11 cellular contexts compared by ENCODE assay signal in the genomic region with DNA sequence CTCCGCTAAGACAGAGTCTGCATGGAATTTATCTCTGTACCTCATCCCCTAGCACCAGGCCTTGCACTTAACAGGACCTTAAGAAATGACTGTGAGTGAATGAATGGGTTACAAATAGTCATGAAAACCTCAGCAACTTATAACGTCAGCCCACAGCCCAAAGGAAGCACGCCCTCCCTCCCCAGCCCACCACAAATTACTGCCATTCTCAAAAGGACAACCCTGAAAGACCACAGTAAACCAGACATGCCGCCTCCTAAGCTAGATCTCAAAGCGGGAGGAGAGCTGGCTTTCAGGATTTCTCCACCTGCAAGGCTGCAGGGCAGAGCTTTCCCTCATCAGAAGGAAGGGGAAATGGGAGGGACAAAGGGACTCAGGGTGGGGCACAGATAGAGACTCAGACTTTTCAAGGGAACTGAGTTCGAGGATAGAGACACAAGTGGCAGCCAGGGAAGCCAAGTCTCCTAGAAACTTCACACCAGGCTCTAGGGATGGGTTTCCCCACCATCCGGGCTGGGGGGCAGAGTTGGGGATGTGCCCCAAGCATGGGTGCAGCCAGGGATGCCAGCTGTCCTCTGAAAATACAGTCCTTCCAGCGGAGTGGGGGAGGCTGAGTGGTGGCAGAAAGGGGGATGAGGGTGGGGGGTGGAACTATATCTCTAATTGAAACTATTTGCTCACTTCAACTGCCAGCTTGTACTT. TPM values are rescaled to one million over a fixed set of nuclear protein-coding genes. Genes with fewer than 3 reads are reported as not detected.
DNase-seq lines count a peak whose midpoint lies in the region; ATAC-seq, FAIRE-seq and TF ChIP-seq lines count a peak whose summit lies in the region.
"Had no signal": no experiment of that assay in that cellular context is flagged by ENCODE, and none has a peak within 500 bp of the region (broad histone marks: within the 10 kb centered on the region; RNA-seq: fewer than 3 reads in every experiment).

No MANE protein-coding gene starts in this region.

- H3K4me1 Mint-ChIP-seq in glutamatergic neuron (ENCODE audit: low read depth, unreplicated experiment) (peaks cover 9% of the 10 kb centered on the region), neural progenitor cell (peaks cover 34% of the 10 kb centered on the region)

- in situ Hi-C loops in KBM-7 (cut with MboI; ENCODE audit: low pct_unique_long_range_greater_than_20kb, low sequenced_read_pairs) = no loop called here
- in situ Hi-C loops in GM12878 (cut with MboI) = no loop called here

- TF ChIP-seq EP300 in GM12878 (IDR thresholded peaks at IDR 0.05; ENCODE audit: borderline replicate concordance in 1 of 2, control insufficient read depth in 1 of 2, low read depth in 2 of 2, low read length in 2 of 2) = no peak

- H3K9me3 Mint-ChIP-seq in glutamatergic neuron (ENCODE audit: unreplicated experiment) (peaks cover 4% of the 10 kb centered on the region), neural progenitor cell (no peaks in the 10 kb centered on the region)

- H3K4me1 ChIP-seq in GM12878 (ENCODE audit: control insufficient read depth, insufficient read depth, low read length) (peaks cover 33% of the 10 kb centered on the region), neural progenitor cell (peaks cover 18% of the 10 kb centered on the region)

- H3K4me3 Mint-ChIP-seq in glutamatergic neuron (ENCODE audit: unreplicated experiment) (no peak overlapping the region), neural progenitor cell (no peak overlapping the region)

- H3K27ac Mint-ChIP-seq in glutamatergic neuron (ENCODE audit: unreplicated experiment) (no peak overlapping the region), neural progenitor cell (no peak overlapping the region)

- RAD21 ChIA-PET in GM12878 (lab: Charles Lee; ENCODE audit: unreplicated experiment) = no interaction called here

- no peaks in the 10 kb centered on the region for H4K20me1 ChIP-seq in GM12878 (ENCODE audit: control insufficient read depth, insufficient read depth)
- no peaks in the 10 kb centered on the region for H4K20me1 ChIP-seq in neural progenitor cell (ENCODE audit: low read depth)

- no peak for TF ChIP-seq RAD21 in GM12878 (IDR thresholded peaks at IDR 0.05; ENCODE audit: insufficient read depth, low read depth, low read length)

- CTCF ChIA-PET in GM12878 (lab: Yijun Ruan, JAX) = interaction anchor here (1.0 kb wide), 1 partner anchor 112 kb away, joined by 5 read pairs; no protein-coding TSS in a partner anchor

- POLR2A ChIA-PET in GM12878 (lab: Charles Lee) = interaction anchor here (0.6 kb wide), 1 partner anchor 129 kb away, joined by 3 read pairs; no protein-coding TSS in a partner anchor

- no TSS peak for BruUV-seq in GM12878 (replicated peaks; lab: Mats Ljungman, UMichigan)

- H2AFZ ChIP-seq in GM12878 (ENCODE audit: control insufficient read depth, low read depth, low read length) (no peak overlapping the region; the same call in none of the 2 replicates), neural progenitor cell (replicated peaks) (no peak overlapping the region)
- H2AFZ ChIP-seq: hepatocyte had no signal

- TF ChIP-seq POLR2A in GM12878 (IDR thresholded peaks at IDR 0.05; ENCODE audit: low read depth, low read length) = no peak

- H3K36me3 Mint-ChIP-seq in glutamatergic neuron (ENCODE audit: unreplicated experiment) (no peaks in the 10 kb centered on the region), neural progenitor cell (no peaks in the 10 kb centered on the region)

- 25% methylated on average over 8 of the region's 8 CpGs for WGBS in GM12878 (ENCODE audit: insufficient coverage, insufficient replicate concordance, low lambda C conversion rate, missing lambda C conversion rate)

- intact Hi-C loops in GM12878 (cut with micrococcal nuclease; ENCODE audit: unreplicated experiment) = loop anchor here (10.0 kb wide), 1 partner anchor 50 kb away; no protein-coding TSS in a partner anchor

- SMC1A ChIA-PET in GM12878 (lab: Charles Lee; ENCODE audit: uncharacterized antibody, unreplicated experiment) = interaction anchor here (0.7 kb wide), 1 partner anchor 90 kb away, joined by 4 read pairs; no protein-coding TSS in a partner anchor

- H3K9ac ChIP-seq in GM12878 (ENCODE audit: control insufficient read depth, insufficient read depth, low read length) (no peak overlapping the region), neural progenitor cell (no peak overlapping the region)

- TF ChIP-seq CTCF in GM12878 (IDR thresholded peaks at IDR 0.05 in 2 of 3, conservative IDR thresholded peaks at IDR 0.05 in 1 of 3; ENCODE audit: control insufficient read depth in 2 of 3, extremely low read depth in 1 of 3, insufficient read depth in 1 of 3, low read depth in 3 of 3, low read length in 3 of 3) (no peak), glutamatergic neuron (IDR thresholded peaks at IDR 0.05; ENCODE audit: partially characterized antibody, unreplicated experiment) (no peak), neural progenitor cell (IDR thresholded peaks at IDR 0.05) (no peak)

- H3K79me2 ChIP-seq in GM12878 (ENCODE audit: control insufficient read depth, insufficient read depth, low read length) (no peaks in the 10 kb centered on the region), neural progenitor cell (ENCODE audit: low read depth) (no peaks in the 10 kb centered on the region)
- H3K79me2 ChIP-seq: hepatocyte had no signal

- peaks cover 12% of the 10 kb centered on the region for H3F3A ChIP-seq in neural progenitor cell (ENCODE audit: low read depth)

- H3K4me2 ChIP-seq in GM12878 (ENCODE audit: control insufficient read depth, insufficient read depth) = 0 out of 2 replicates have a peak overlapping the region, but pooled peaks have one; percentile 12
- H3K4me2 ChIP-seq in neural progenitor cell = no peak overlapping the region
- H3K4me2 ChIP-seq: hepatocyte had no signal

- FAIRE-seq in GM12878 (lab: Jason Lieb, UNC) = no peak

- H3K9me3 ChIP-seq in GM12878 (replicated peaks; ENCODE audit: control insufficient read depth, insufficient read depth, low read length) (no peaks in the 10 kb centered on the region), neural progenitor cell (ENCODE audit: low read depth) (no peaks in the 10 kb centered on the region)
- H3K9me3 ChIP-seq: suprapubic skin had no signal

- H3K27me3 Mint-ChIP-seq in glutamatergic neuron (ENCODE audit: unreplicated experiment) = no peaks in the 10 kb centered on the region
- H3K27me3 Mint-ChIP-seq in neural progenitor cell (ENCODE audit: insufficient read depth, low read depth) = peaks cover 4% of the 10 kb centered on the region

- H3K4me3 ChIP-seq in GM12878 (no peak overlapping the region), neural progenitor cell (no peak overlapping the region)
- H3K4me3 ChIP-seq: dorsolateral prefrontal cortex, hepatocyte, suprapubic skin had no signal

- no peaks in the 10 kb centered on the region for H3K36me3 ChIP-seq in GM12878 (ENCODE audit: control insufficient read depth in 2 of 2, insufficient read depth in 2 of 2, low read length in 1 of 2)
- H3K36me3 ChIP-seq in neural progenitor cell = no peaks in the 10 kb centered on the region
- H3K36me3 ChIP-seq: suprapubic skin had no signal

- H3K27ac ChIP-seq in GM12878 (ENCODE audit: control insufficient read depth, insufficient read depth) (no peak overlapping the region), neural progenitor cell (no peak overlapping the region)
- H3K27ac ChIP-seq: hepatocyte, suprapubic skin had no signal

- H3K27me3 ChIP-seq in GM12878 (replicated peaks in 1 of 2; ENCODE audit: control insufficient read depth in 2 of 2, insufficient read depth in 2 of 2, low read length in 1 of 2) (peaks cover 0 to 4% of the 10 kb centered on the region in 2 experiments; a peak in 1 of 4 replicates), neural progenitor cell (no peaks in the 10 kb centered on the region)
- H3K27me3 ChIP-seq: hepatocyte, suprapubic skin had no signal

- peak; percentile 38; the same call in 1 of the 3 replicates for ATAC-seq in GM12878

- DNase-seq in KBM-7 (peak; percentile 86), T-helper 9 cell (peak; percentile 16), GM12878 (ENCODE audit: low read depth, low spot score) (no peak), glutamatergic neuron (no peak), neural progenitor cell (ENCODE audit: low spot score) (no peak), HT-29 (ENCODE audit: low spot score) (no peak)
- peak; percentile 15 to 16 for DNase-seq in stimulated activated CD8-positive, alpha-beta memory T cell treated with anti-CD3 and anti-CD28 coated beads, Interleukin-15, amount 100 ng/mL, for 48 hours (ENCODE audit: low read depth in 2 of 2)
- DNase-seq: dorsolateral prefrontal cortex, NCI-H2081 had no signal

TF ChIP-seq in GM12878, 131 proteins besides CTCF, POLR2A, EP300 and RAD21 (continues in another document):
- TF ChIP-seq EED (IDR thresholded peaks at IDR 0.05; ENCODE audit: low read depth) = peak; percentile 42; the same call in 1 of the 2 replicates

RNA-seq across cellular contexts. Expression of a gene that starts 56.7 kb away (rescaled TPM):
- 1.2 and 1.8 TPM in 2 replicates for total RNA-seq in GM12878 (2013; cell fraction: nucleolus; rRNA removed)
- total RNA-seq in GM12878 (2014; rRNA removed) = not detected in 2 replicates
- not detected in 2 replicates for total RNA-seq in GM12878 (2014; rRNA removed; fragmentation: Illumina TruSeq; extraction: Trizol)
- not detected in 2 replicates for total RNA-seq in GM12878 (2021)
- polyA plus RNA-seq in GM12878 (2011; ENCODE audit: low read depth) = not detected
- 0.16 and 0.22 TPM in 2 replicates for polyA plus RNA-seq in GM12878 (2011; rRNA removed)
- polyA plus RNA-seq in GM12878 (2011; cell fraction: cytosol; rRNA removed) = 0.04 and 0.23 TPM in 2 replicates
- polyA plus RNA-seq in GM12878 (2011; cell fraction: nucleus; rRNA removed) = 0.45 and 0.63 TPM in 2 replicates
- 0.22 and 0.28 TPM in 2 replicates for polyA plus RNA-seq in GM12878 (2012)
- 0.03 TPM in 1 of 2 replicates, not detected in the other for polyA plus RNA-seq in GM12878 (2014; fragmentation: Illumina TruSeq; extraction: Trizol)
- polyA plus RNA-seq in GM12878 (2014; fragmentation: Nextera tagmentation; extraction: Ambion mirVana) = not detected
- not detected in 2 replicates for polyA plus RNA-seq in GM12878 (2014; rRNA removed)
- under 1 TPM in 1 of 2 experiments, not detected in 1; 0.30 TPM for polyA plus RNA-seq in GM12878 (2016; fragmentation: Nextera tagmentation; extraction: Ambion mirVana)
- not detected in 2 replicates for polyA minus RNA-seq in GM12878 (2011; rRNA and poly(A)+ RNA removed)
- polyA minus RNA-seq in GM12878 (2011; cell fraction: cytosol; rRNA and poly(A)+ RNA removed) = not detected in 2 replicates
- not detected in 2 replicates for polyA minus RNA-seq in GM12878 (2011; cell fraction: nucleus; rRNA and poly(A)+ RNA removed)
- total RNA-seq in glutamatergic neuron (ENCODE audit: unreplicated experiment) = not detected
- 2.1 and 2.5 TPM in 2 replicates for total RNA-seq in neural progenitor cell (ENCODE audit: low replicate concordance)
- total RNA-seq in HT-29 (2014; rRNA removed; shearing (Covaris generic)) = not detected in 2 replicates

Comparison
In these comparisons a context has a peak if more than half of its experiments do, and no peak if none do; other contexts are left out.
1. DNase-seq: peak in KBM-7 (single experiment), T-helper 9 cell (single experiment) and stimulated activated CD8-positive, alpha-beta memory T cell treated with anti-CD3 and anti-CD28 coated beads, Interleukin-15, amount 100 ng/mL, for 48 hours (2 of 2); none in GM12878 (single experiment), glutamatergic neuron (single experiment), neural progenitor cell (single experiment) and HT-29 (single experiment).